ENCODE assay signal across 8 cellular contexts in genomic region chr1:18100493-18101063, GRCh38. TPM values are rescaled to one million over a fixed set of nuclear protein-coding genes. Genes with fewer than 3 reads are reported as not detected.
DNase-seq lines count a peak whose midpoint lies in the region; ATAC-seq and TF ChIP-seq lines count a peak whose summit lies in the region.

No MANE protein-coding gene starts in this region.

- no peaks in the 10 kb centered on the region for H3K4me1 ChIP-seq in ascending aorta
- H3K4me1 ChIP-seq in gastrocnemius medialis: no peaks in the 10 kb centered on the region

- ATAC-seq in gastrocnemius medialis (peak; percentile 58 to 68), GM21515 (IDR thresholded peaks at IDR 0.05; ENCODE audit: unreplicated experiment) (no peak), GM18511 (IDR thresholded peaks at IDR 0.05; ENCODE audit: unreplicated experiment) (no peak)

- H3K9me3 ChIP-seq in ascending aorta (no peaks in the 10 kb centered on the region), gastrocnemius medialis (no peaks in the 10 kb centered on the region)

- no peak for TF ChIP-seq POLR2A in gastrocnemius medialis (IDR thresholded peaks at IDR 0.05)

- H3K4me3 ChIP-seq in ascending aorta (no peak overlapping the region), gastrocnemius medialis (no peak overlapping the region)

- CTCF ChIA-PET in RWPE1 (lab: Yijun Ruan, JAX): interaction anchor here (0.5 to 1.6 kb wide), 11 partner anchors 10 to 621 kb away, joined by 3 to 6 read pairs (median 4); no protein-coding TSS in a partner anchor

- TF ChIP-seq CTCF in RWPE1 (conservative IDR thresholded peaks at IDR 0.05; ENCODE audit: low read depth): peak; percentile 80
- peak; percentile 65 to 88 (median 82) for TF ChIP-seq CTCF in ascending aorta (IDR thresholded peaks at IDR 0.05)
- TF ChIP-seq CTCF in gastrocnemius medialis (IDR thresholded peaks at IDR 0.05 in 4 of 5, conservative IDR thresholded peaks at IDR 0.05 in 1 of 5): peak; percentile 44 to 67 (median 47)

- POLR2A ChIA-PET in RWPE1 (lab: Yijun Ruan, JAX; ENCODE audit: low non-redundant PET): no interaction called here

- H3K36me3 ChIP-seq in ascending aorta (no peaks in the 10 kb centered on the region), gastrocnemius medialis (no peaks in the 10 kb centered on the region)

- intact Hi-C loops in ascending aorta (cut with DNase I): loop anchor here (5.0 to 10.0 kb wide), 2 partner anchors 446 to 608 kb away; no protein-coding TSS in a partner anchor
- intact Hi-C loops in gastrocnemius medialis (cut with DNase I; ENCODE audit: low total_unique reads): no loop called here

- H3K27me3 ChIP-seq in ascending aorta: no peaks in the 10 kb centered on the region
- peaks cover 3 to 11% (median 5%) of the 10 kb centered on the region in 3 donors for H3K27me3 ChIP-seq in gastrocnemius medialis

- DNase-seq in EH (ENCODE audit: low read depth) (peak; percentile 62), KBM-7 (peak; percentile 81), RWPE1 (ENCODE audit: low spot score) (peak; percentile 68), ascending aorta (ENCODE audit: low spot score in 2 of 2) (peak in 1 of 2 donors; percentile 88), hypothalamus (lab: John Stamatoyannopoulos, UW) (peak in 35 of 51 donors; percentile 3 to 78 (median 38)), gastrocnemius medialis (peak; percentile 25 to 48)

- H3K27ac ChIP-seq in RWPE1: no peak overlapping the region
- H3K27ac ChIP-seq in ascending aorta: no peak overlapping the region
- no peak overlapping the region for H3K27ac ChIP-seq in gastrocnemius medialis

- in situ Hi-C loops in KBM-7 (cut with MboI; ENCODE audit: low pct_unique_long_range_greater_than_20kb, low sequenced_read_pairs) (no loop called here), gastrocnemius medialis (cut with MboI; ENCODE audit: low sequenced_read_pairs in 4 of 4) (no loop called here)

RNA-seq across cellular contexts. Expression of gene IGSF21, which starts 7.0 kb away (rescaled TPM):
- total RNA-seq in ascending aorta: 2.4 TPM
- total RNA-seq in gastrocnemius medialis: under 1 TPM; 0.32 to 0.66 (median 0.53) TPM

Comparison
In these comparisons a context has a peak if more than half of its experiments do, and no peak if none do; other contexts are left out.
1. ATAC-seq: peak in gastrocnemius medialis (2 of 2); none in GM21515 (single experiment) and GM18511 (single experiment).
2. Peak in every context shown above with its lines, with median percentiles within 50 percentile points of each other: CTCF ChIP-seq.